Comparison of ENCODE assay signal across 11 cellular contexts in genomic region chr9:87601175-87601574, GRCh38.
DNase-seq lines count a peak whose midpoint lies in the region; ATAC-seq and TF ChIP-seq lines count a peak whose summit lies in the region.
"Had no signal": no experiment of that assay in that cellular context is flagged by ENCODE, and none has a peak within 500 bp of the region (broad histone marks: within the 10 kb centered on the region; RNA-seq: fewer than 3 reads in every experiment).

No MANE protein-coding gene starts in this region.

- ATAC-seq in GM19463 (IDR thresholded peaks at IDR 0.05; ENCODE audit: unreplicated experiment) = no peak
- no peak for ATAC-seq in GM18867 (IDR thresholded peaks at IDR 0.05; ENCODE audit: unreplicated experiment)

- H3K4me3 ChIP-seq in HUES64 (ENCODE audit: low read length) (no peak overlapping the region), smooth muscle cell (no peak overlapping the region)
- H3K4me3 ChIP-seq: prostate gland had no signal

- H3K4me1 ChIP-seq in HUES64 (ENCODE audit: insufficient read depth, low read length) (peaks cover 16% of the 10 kb centered on the region), smooth muscle cell (ENCODE audit: low read depth) (peaks cover 25% of the 10 kb centered on the region)
- H3K4me1 ChIP-seq: prostate gland had no signal

- no peaks in the 10 kb centered on the region for H3K9me3 ChIP-seq in HUES64 (ENCODE audit: insufficient read depth, low read depth, low read length)
- no peaks in the 10 kb centered on the region for H3K9me3 ChIP-seq in smooth muscle cell (replicated peaks; ENCODE audit: low read depth)
- H3K9me3 ChIP-seq: prostate gland had no signal

- H3K27me3 ChIP-seq in HUES64 (ENCODE audit: insufficient read depth, low read length) (no peaks in the 10 kb centered on the region), smooth muscle cell (ENCODE audit: low read depth) (no peaks in the 10 kb centered on the region)

- no peaks in the 10 kb centered on the region for H4K20me1 ChIP-seq in smooth muscle cell (ENCODE audit: low read depth)

- WGBS in HUES64 = 81% methylated on average over 1 of the region's 1 CpG
- WGBS in smooth muscle cell (ENCODE audit: low lambda C conversion rate) = 38% methylated on average over 1 of the region's 1 CpG

- H3K9ac ChIP-seq in HUES64 (ENCODE audit: low read depth, low read length) (peak overlapping the region; percentile 33; the same call in 1 of the 2 replicates), smooth muscle cell (ENCODE audit: low read depth) (peak overlapping the region; percentile 6)

- H3K4me2 ChIP-seq in smooth muscle cell = peak overlapping the region; percentile 79

- DNase-seq in SKM-1 (lab: John Stamatoyannopoulos, UW; ENCODE audit: unreplicated experiment) (peak; percentile 76), iPS-NIHi7 (ENCODE audit: extremely low spot score) (peak; percentile 29), smooth muscle cell (lab: John Stamatoyannopoulos, UW; ENCODE audit: unreplicated experiment) (no peak), GM10266 (ENCODE audit: extremely low spot score) (no peak), SW480 (ENCODE audit: low spot score) (no peak)
- DNase-seq: NCI-H446 treated with DMSO at 0.1 percent for 48 hours, T-helper 1 cell had no signal

- H3F3A ChIP-seq in smooth muscle cell (ENCODE audit: low read depth) = peaks cover 37% of the 10 kb centered on the region

- H3K36me3 ChIP-seq in HUES64 (ENCODE audit: insufficient read depth, low read length) = peaks cover 11% of the 10 kb centered on the region
- no peaks in the 10 kb centered on the region for H3K36me3 ChIP-seq in smooth muscle cell (ENCODE audit: low read depth)
- H3K36me3 ChIP-seq: prostate gland had no signal

- TF ChIP-seq CTCF in smooth muscle cell (IDR thresholded peaks at IDR 0.05; ENCODE audit: borderline replicate concordance, insufficient read depth, poor library complexity, severe bottlenecking) (no peak), GM10266 (IDR thresholded peaks at IDR 0.05; ENCODE audit: control insufficient read depth, insufficient read depth, low read depth, missing control alignments) (no peak)

- H3K27ac ChIP-seq in HUES64 (ENCODE audit: low read depth, low read length) = peak overlapping the region; percentile 57
- peak overlapping the region; percentile 75 for H3K27ac ChIP-seq in smooth muscle cell (ENCODE audit: low read depth)
- H3K27ac ChIP-seq: prostate gland had no signal

- no peaks in the 10 kb centered on the region for H3K79me2 ChIP-seq in smooth muscle cell (ENCODE audit: low read depth)

- no peak overlapping the region for H2AFZ ChIP-seq in smooth muscle cell (ENCODE audit: low read depth)

Comparison
In these comparisons a context has a peak if more than half of its experiments do, and no peak if none do; other contexts are left out.
1. DNase-seq: peak in SKM-1 (single experiment) and iPS-NIHi7 (single experiment); none in smooth muscle cell (single experiment), GM10266 (single experiment) and SW480 (single experiment).